In the genomic region with DNA sequence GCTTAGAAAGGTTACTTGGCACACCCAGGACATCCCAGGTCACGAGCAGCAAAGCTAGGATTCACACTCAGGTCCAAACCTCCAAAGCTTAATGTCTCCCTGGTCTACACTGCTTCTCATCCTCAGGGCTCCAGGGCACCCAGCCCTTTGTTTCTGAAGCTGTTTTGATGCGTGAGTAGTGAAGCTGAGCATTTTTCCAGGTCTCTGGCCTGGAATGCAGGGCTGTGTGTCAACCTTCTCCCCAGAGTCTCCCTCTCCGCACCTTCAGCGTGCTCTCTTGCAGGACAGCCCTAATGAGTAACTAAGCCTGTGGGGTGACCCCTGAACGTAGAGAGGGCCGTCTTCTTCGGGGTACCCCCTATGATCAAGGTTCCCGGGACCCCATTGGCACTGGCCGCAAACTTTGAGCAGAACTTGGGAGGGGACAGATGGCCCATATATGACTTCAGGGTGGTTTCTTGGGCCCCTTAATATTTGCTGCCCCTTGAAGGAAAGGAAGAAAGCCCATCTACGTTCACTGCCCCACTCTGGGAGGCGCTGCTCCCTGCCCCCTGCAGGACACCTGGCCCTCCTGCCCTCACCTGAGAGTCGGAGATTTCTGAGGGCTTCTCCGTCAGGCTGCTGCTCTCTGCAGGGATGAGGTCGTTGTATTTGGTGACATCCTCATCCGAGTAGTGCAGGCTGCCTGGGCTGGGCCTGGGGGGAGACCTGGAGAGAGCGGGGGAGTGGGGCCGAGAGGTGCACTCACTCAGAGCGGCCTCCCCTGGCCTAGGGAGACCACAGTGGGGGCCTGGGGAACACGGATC, we compare ENCODE assay signal across 12 cellular contexts. TPM values are rescaled to one million over a fixed set of nuclear protein-coding genes. Genes with fewer than 3 reads are reported as not detected.
DNase-seq lines count a peak whose midpoint lies in the region; ATAC-seq, FAIRE-seq and TF ChIP-seq lines count a peak whose summit lies in the region.
"Had no signal": no experiment of that assay in that cellular context is flagged by ENCODE, and none has a peak within 500 bp of the region (broad histone marks: within the 10 kb centered on the region; RNA-seq: fewer than 3 reads in every experiment).

No MANE protein-coding gene starts in this region.

- TF ChIP-seq EP300 in HepG2 (IDR thresholded peaks at IDR 0.05; ENCODE audit: low read depth in 2 of 2, low read length in 2 of 2) (no peak), HepG2 (CRISPR knock-in tag; IDR thresholded peaks at IDR 0.05; ENCODE audit: borderline replicate concordance) (no peak), stomach (IDR thresholded peaks at IDR 0.05) (no peak)

- no peak for TF ChIP-seq RAD21 in HepG2 (CRISPR knock-in tag; IDR thresholded peaks at IDR 0.05)

- H2AFZ ChIP-seq in HepG2 (ENCODE audit: low read length), result no peak overlapping the region

- H3K4me3 ChIP-seq in HUES64 (ENCODE audit: low read length) (no peak overlapping the region), bronchial epithelial cell (ENCODE audit: low read depth, low read length) (no peak overlapping the region), HepG2 (replicated peaks in 1 of 3; ENCODE audit: insufficient read depth in 1 of 3, low read depth in 2 of 3, low read length in 3 of 3) (no peak overlapping the region), stomach (no peak overlapping the region), lower lobe of right lung (no peak overlapping the region)

- H3K36me3 ChIP-seq in HUES64 (ENCODE audit: insufficient read depth, low read length), result no peaks in the 10 kb centered on the region
- peaks cover 2% of the 10 kb centered on the region for H3K36me3 ChIP-seq in bronchial epithelial cell (ENCODE audit: control insufficient read depth, insufficient read depth, low read length)
- H3K36me3 ChIP-seq in HepG2 (replicated peaks in 1 of 2; ENCODE audit: control insufficient read depth in 1 of 2, insufficient read depth in 2 of 2, low read length in 2 of 2), result no peaks in the 10 kb centered on the region
- H3K36me3 ChIP-seq in stomach, result no peaks in the 10 kb centered on the region
- no peaks in the 10 kb centered on the region for H3K36me3 ChIP-seq in lower lobe of right lung

- 0 out of 2 replicates have a peak overlapping the region, but pooled peaks have one; percentile 24 for H3K9ac ChIP-seq in HUES64 (ENCODE audit: low read depth, low read length)
- no peak overlapping the region for H3K9ac ChIP-seq in HepG2 (ENCODE audit: insufficient read depth, low read depth, low read length)

- H3K27me3 ChIP-seq in HUES64 (ENCODE audit: insufficient read depth, low read length) (no peaks in the 10 kb centered on the region), bronchial epithelial cell (ENCODE audit: control insufficient read depth, insufficient read depth, low read length) (no peaks in the 10 kb centered on the region), HepG2 (ENCODE audit: control insufficient read depth in 1 of 2, insufficient read depth in 2 of 2, low read length in 2 of 2) (peaks cover 20 to 92% of the 10 kb centered on the region in 2 experiments), stomach (no peaks in the 10 kb centered on the region), lower lobe of right lung (ENCODE audit: low read depth) (no peaks in the 10 kb centered on the region)

- CTCF ChIA-PET in HepG2 (lab: Yijun Ruan, JAX; ENCODE audit: low intra/inter-chr PET ratio, low total read pairs), result interaction anchor here (1.6 kb wide), 1 partner anchor 93 kb away, joined by 5 read pairs; no protein-coding TSS in a partner anchor

- no peak overlapping the region for H3K27ac ChIP-seq in HUES64 (ENCODE audit: low read depth, low read length)
- H3K27ac ChIP-seq in HepG2 (ENCODE audit: extremely low read length, insufficient read depth, low read length), result no peak overlapping the region
- H3K27ac ChIP-seq in stomach, result peak overlapping the region in 4 of 5 donors; percentile 24 to 80 (median 62)
- no peak overlapping the region for H3K27ac ChIP-seq in lower lobe of right lung

- H3K9me3 ChIP-seq in HUES64 (ENCODE audit: insufficient read depth, low read depth, low read length) (no peaks in the 10 kb centered on the region), HepG2 (ENCODE audit: low read length) (no peaks in the 10 kb centered on the region), stomach (no peaks in the 10 kb centered on the region), lower lobe of right lung (no peaks in the 10 kb centered on the region)

- no peak for TF ChIP-seq CTCF in bronchial epithelial cell (IDR thresholded peaks at IDR 0.05; ENCODE audit: insufficient read depth, low read length, severe bottlenecking)
- 0 out of 2 replicates have a peak, but pooled peaks have one; percentile 32 for TF ChIP-seq CTCF in HepG2 (CRISPR knock-in tag; IDR thresholded peaks at IDR 0.05)
- TF ChIP-seq CTCF in stomach (IDR thresholded peaks at IDR 0.05), result no peak
- no peak for TF ChIP-seq CTCF in lower lobe of right lung (IDR thresholded peaks at IDR 0.05)

- H3K4me1 ChIP-seq in HUES64 (ENCODE audit: insufficient read depth, low read length) (peaks cover 30% of the 10 kb centered on the region), HepG2 (ENCODE audit: insufficient read depth, low read length) (peaks cover 26% of the 10 kb centered on the region), stomach (peaks cover 0 to 45% (median 15%) of the 10 kb centered on the region in 4 donors), lower lobe of right lung (peaks cover 7% of the 10 kb centered on the region)

- FAIRE-seq in bronchial epithelial cell (lab: Jason Lieb, UNC) (peak; percentile 94), HepG2 (lab: Jason Lieb, UNC) (no peak)
- FAIRE-seq: endothelial cell of umbilical vein had no signal

- intact Hi-C loops in HepG2 (cut with micrococcal nuclease; ENCODE audit: unreplicated experiment), result no loop called here
- intact Hi-C loops in stomach (cut with DNase I; ENCODE audit: low total_unique reads), result no loop called here
- intact Hi-C loops in lower lobe of right lung (cut with DNase I), result no loop called here

- POLR2A ChIA-PET in HepG2 (lab: Yijun Ruan, JAX), result interaction anchor here (1.4 kb wide), 1 partner anchor 86 kb away, joined by 3 read pairs; no protein-coding TSS in a partner anchor

- DNase-seq in bronchial epithelial cell (ENCODE audit: low read depth), result no peak
- no peak for DNase-seq in HepG2 (ENCODE audit: low spot score)
- DNase-seq in stomach, result no peak
- DNase-seq in lower lobe of right lung, result no peak
- DNase-seq in COR-L47 (lab: John Stamatoyannopoulos, UW), result no peak
- no peak for DNase-seq in COLO829 (ENCODE audit: low spot score)
- no peak for DNase-seq in AML-193 (lab: John Stamatoyannopoulos, UW)
- DNase-seq: NCI-H187 treated with DMSO at 0.1 percent for 48 hours; stimulated activated CD4-positive, alpha-beta T cell treated with anti-CD3 and anti-CD28 coated beads, Interleukin-2, amount 100 ng/mL, for 24 hours had no signal

- 80% methylated on average over 19 of the region's 19 CpGs for WGBS in HUES64
- 19% methylated on average over 15 of the region's 19 CpGs for WGBS in HepG2 (ENCODE audit: low lambda C conversion rate)
- WGBS in stomach, 5 donors, result 82 to 86% (median 85%) methylated on average over 15 to 19 of the region's 19 CpGs

- ATAC-seq in HepG2, result peak; percentile 44
- no peak for ATAC-seq in lower lobe of right lung
- ATAC-seq: activated CD4-positive, CD25-positive, alpha-beta regulatory T cell treated with anti-CD3 and anti-CD28 coated beads, Interleukin-2, amount 50 U/mL, for 24 hours had no signal

- no peak for TF ChIP-seq POLR2A in HepG2 (IDR thresholded peaks at IDR 0.05; ENCODE audit: insufficient read depth in 1 of 2, low read depth in 2 of 2, low read length in 2 of 2)
- TF ChIP-seq POLR2A in stomach (IDR thresholded peaks at IDR 0.05), result no peak

- H4K20me1 ChIP-seq in HepG2 (ENCODE audit: insufficient read depth, low read length), result no peaks in the 10 kb centered on the region

- H3K4me2 ChIP-seq in HepG2 (ENCODE audit: low read depth, low read length), result no peak overlapping the region

- BruUV-seq in HepG2 (replicated peaks; lab: Mats Ljungman, UMichigan), result no TSS peak

- no peaks in the 10 kb centered on the region for H3K79me2 ChIP-seq in HepG2 (ENCODE audit: insufficient read depth, low read length)

- in situ Hi-C loops in HepG2 (cut with HindIII; ENCODE audit: extremely low pct_ligation_motif_present, low pct_unique_long_range_greater_than_20kb), result no loop called here

RNA-seq across cellular contexts. Expression of a gene that starts 36.4 kb away (rescaled TPM):
- polyA plus RNA-seq in HUES64 (2013, experiment 1 of 2), result 16.1 TPM
- polyA plus RNA-seq in HUES64 (2013, experiment 2 of 2), result 20.4 TPM
- 16.8 and 29.3 TPM in 2 replicates for total RNA-seq in bronchial epithelial cell
- total RNA-seq in HepG2 (2016; rRNA removed; fragmentation: Illumina TruSeq; extraction: Trizol), result 54.0 and 55.0 TPM in 2 replicates
- total RNA-seq in HepG2 (2016; cell fraction: cytosol; rRNA removed; fragmentation: Illumina TruSeq; extraction: Trizol; ENCODE audit: low read depth), result 13.5 and 14.9 TPM in 2 replicates
- 45.9 and 55.1 TPM in 2 replicates for total RNA-seq in HepG2 (2016; cell fraction: insoluble cytoplasmic fraction; rRNA removed; fragmentation: Illumina TruSeq; extraction: Trizol)
- total RNA-seq in HepG2 (2016; cell fraction: membrane; rRNA removed; fragmentation: Illumina TruSeq; extraction: Trizol), result 45.7 and 51.9 TPM in 2 replicates
- 34.9 and 36.1 TPM in 2 replicates for total RNA-seq in HepG2 (2016; cell fraction: nucleus; rRNA removed; fragmentation: Illumina TruSeq; extraction: Trizol)
- polyA plus RNA-seq in HepG2 (2011; rRNA removed), result 19.0 and 21.7 TPM in 2 replicates
- polyA plus RNA-seq in HepG2 (2011; cell fraction: cytosol; rRNA removed), result 16.2 and 20.1 TPM in 2 replicates
- 18.6 and 24.3 TPM in 2 replicates for polyA plus RNA-seq in HepG2 (2011; cell fraction: nucleus; rRNA removed)
- polyA plus RNA-seq in HepG2 (2012), result 18.4 and 22.4 TPM in 2 replicates
- polyA plus RNA-seq in HepG2 (2016; cell fraction: cytosol; fragmentation: Illumina TruSeq; extraction: Trizol; ENCODE audit: low read depth), result 11.7 and 14.2 TPM in 2 replicates
- 58.7 and 66.8 TPM in 2 replicates for polyA plus RNA-seq in HepG2 (2016; cell fraction: insoluble cytoplasmic fraction; fragmentation: Illumina TruSeq; extraction: Trizol; ENCODE audit: low read depth)
- polyA plus RNA-seq in HepG2 (2016; cell fraction: membrane; fragmentation: Illumina TruSeq; extraction: Trizol; ENCODE audit: low read depth), result 37.7 and 41.8 TPM in 2 replicates
- polyA plus RNA-seq in HepG2 (2016; cell fraction: nucleus; fragmentation: Illumina TruSeq; extraction: Trizol; ENCODE audit: insufficient read depth, low read depth), result 41.4 and 43.9 TPM in 2 replicates
- 68.4 and 91.9 TPM in 2 replicates for polyA minus RNA-seq in HepG2 (2011; rRNA and poly(A)+ RNA removed; ENCODE audit: low replicate concordance)
- 25.3 and 26.4 TPM in 2 replicates for polyA minus RNA-seq in HepG2 (2011; cell fraction: cytosol; rRNA and poly(A)+ RNA removed)
- 32.3 and 36.9 TPM in 2 replicates for polyA minus RNA-seq in HepG2 (2011; cell fraction: nucleus; rRNA and poly(A)+ RNA removed)
- total RNA-seq in stomach, result 10 to 100 TPM; 44.6 to 93.3 (median 68.9) TPM
- 10 to 100 TPM; 23.2 to 38.3 (median 25.7) TPM for polyA plus RNA-seq in stomach
- 44.6 TPM for total RNA-seq in lower lobe of right lung

Comparison
In these comparisons a context has a peak if more than half of its experiments do, and no peak if none do; other contexts are left out.
1. H3K27ac ChIP-seq: peak in stomach (4 of 5); none in HUES64 (single experiment), HepG2 (single experiment) and lower lobe of right lung (single experiment).